In the genomic region with DNA sequence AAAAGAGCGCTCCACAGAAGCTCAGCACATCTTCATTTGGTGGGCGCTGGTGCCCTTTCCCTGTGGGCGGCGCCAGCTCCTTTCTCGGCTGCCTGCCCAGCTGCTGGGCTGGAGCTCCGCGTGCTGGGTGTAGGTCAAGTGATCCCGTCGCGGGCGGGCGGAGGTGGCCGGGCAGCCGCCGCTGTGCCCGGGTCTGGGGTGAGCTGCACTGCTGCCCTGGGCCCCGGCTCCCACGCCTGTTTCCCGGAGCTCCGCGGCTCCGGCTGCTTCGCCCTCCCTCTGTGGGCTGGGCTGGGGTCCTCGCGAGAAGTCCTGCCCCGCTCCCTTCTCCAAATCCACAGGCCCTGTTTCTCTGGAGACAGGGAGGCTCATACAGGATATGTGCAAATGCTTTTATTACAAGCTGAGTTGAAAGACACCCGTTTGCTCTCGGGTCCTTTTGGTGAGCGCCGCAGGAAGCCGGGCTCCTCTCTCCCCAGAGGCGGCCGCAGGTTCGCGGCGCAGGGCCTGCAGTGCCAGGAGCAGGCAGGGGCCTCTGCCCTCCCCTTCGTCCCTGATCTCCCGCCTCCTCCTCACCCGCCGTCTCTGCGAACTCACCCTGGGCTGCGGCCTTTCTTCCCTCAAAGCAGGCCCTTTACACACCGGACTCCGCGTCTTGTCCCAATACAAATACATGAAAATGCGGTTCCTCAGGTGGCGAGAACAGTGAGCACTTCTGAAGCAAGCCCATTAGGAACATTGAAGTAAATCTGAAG, we compare ENCODE assay signal across 8 cellular contexts.
DNase-seq lines count a peak whose midpoint lies in the region; ATAC-seq and TF ChIP-seq lines count a peak whose summit lies in the region.

No MANE protein-coding gene starts in this region.

- intact Hi-C loops in activated T-helper 1 cell treated with anti-CD3 and anti-CD28 coated beads, Interleukin-12 subunit alpha, Interleukin-12 subunit beta, Interleukin-2, Interleukin-4 antibody, amounts not matched to agents 30 ng/mL and 10 ng/mL and 1 ng/mL, durations not matched to agents 14 hours and 24 hours and 36 hours (cut with micrococcal nuclease): no loop called here

- H3K36me3 ChIP-seq in mucosa of rectum (ENCODE audit: control insufficient read depth in 2 of 2, insufficient read depth in 2 of 2, low read length in 2 of 2): no peaks in the 10 kb centered on the region
- no peaks in the 10 kb centered on the region for H3K36me3 ChIP-seq in thoracic aorta

- peaks cover 59% of the 10 kb centered on the region for H3K27me3 Mint-ChIP-seq in activated T-helper 1 cell treated with anti-CD3 and anti-CD28 coated beads, Interleukin-12 subunit alpha, Interleukin-12 subunit beta, Interleukin-2, Interleukin-4 antibody, amounts not matched to agents 30 ng/mL and 10 ng/mL and 1 ng/mL, durations not matched to agents 14 hours and 24 hours and 36 hours (ENCODE audit: insufficient read depth)

- peaks cover 0 to 6% of the 10 kb centered on the region in 2 donors for H3K27me3 ChIP-seq in mucosa of rectum (ENCODE audit: control insufficient read depth in 2 of 2, insufficient read depth in 2 of 2, low read length in 2 of 2)
- H3K27me3 ChIP-seq in thoracic aorta (replicated peaks; ENCODE audit: insufficient read depth): no peaks in the 10 kb centered on the region

- H3K9ac ChIP-seq in mucosa of rectum (ENCODE audit: low read depth in 1 of 2, low read length in 2 of 2): peak overlapping the region; percentile 37 to 49

- H3K27ac ChIP-seq in mucosa of rectum (ENCODE audit: low read depth in 2 of 2, low read length in 2 of 2) (peak overlapping the region in 1 of 2 donors; percentile 23), thoracic aorta (peak overlapping the region; percentile 32 to 77)

- H3K9me3 ChIP-seq in mucosa of rectum (ENCODE audit: control insufficient read depth in 2 of 2, low read length in 2 of 2) (no peaks in the 10 kb centered on the region), thoracic aorta (no peaks in the 10 kb centered on the region)

- H3K36me3 Mint-ChIP-seq in activated T-helper 1 cell treated with anti-CD3 and anti-CD28 coated beads, Interleukin-12 subunit alpha, Interleukin-12 subunit beta, Interleukin-2, Interleukin-4 antibody, amounts not matched to agents 30 ng/mL and 10 ng/mL and 1 ng/mL, durations not matched to agents 14 hours and 24 hours and 36 hours (ENCODE audit: low read depth): no peaks in the 10 kb centered on the region

- no peaks in the 10 kb centered on the region for H3K9me3 Mint-ChIP-seq in activated T-helper 1 cell treated with anti-CD3 and anti-CD28 coated beads, Interleukin-12 subunit alpha, Interleukin-12 subunit beta, Interleukin-2, Interleukin-4 antibody, amounts not matched to agents 30 ng/mL and 10 ng/mL and 1 ng/mL, durations not matched to agents 14 hours and 24 hours and 36 hours

- peak; percentile 73 for DNase-seq in AG08395 (ENCODE audit: low spot score)
- peak; percentile 64 to 75 for DNase-seq in Kasumi-1 (lab: John Stamatoyannopoulos, UW)
- DNase-seq in activated T-helper 1 cell treated with anti-CD3 and anti-CD28 coated beads, Interleukin-12 subunit alpha, Interleukin-12 subunit beta, Interleukin-2, Interleukin-4 antibody, amounts not matched to agents 30 ng/mL and 10 ng/mL and 1 ng/mL, durations not matched to agents 14 hours and 24 hours and 36 hours (ENCODE audit: low spot score): peak; percentile 4
- DNase-seq in fibroblast of gingiva (ENCODE audit: low read depth): peak; percentile 41
- no peak for DNase-seq in thoracic aorta (ENCODE audit: low spot score)
- no peak for DNase-seq in OCI-M2 (lab: John Stamatoyannopoulos, UW; ENCODE audit: unreplicated experiment)

- peak overlapping the region; percentile 64 to 70 for H3K4me3 ChIP-seq in mucosa of rectum (ENCODE audit: low read length in 2 of 2)
- H3K4me3 ChIP-seq in thoracic aorta: peak overlapping the region; percentile 80

- H3K27ac Mint-ChIP-seq in activated T-helper 1 cell treated with anti-CD3 and anti-CD28 coated beads, Interleukin-12 subunit alpha, Interleukin-12 subunit beta, Interleukin-2, Interleukin-4 antibody, amounts not matched to agents 30 ng/mL and 10 ng/mL and 1 ng/mL, durations not matched to agents 14 hours and 24 hours and 36 hours: no peak overlapping the region

- TF ChIP-seq CTCF in thoracic aorta (IDR thresholded peaks at IDR 0.05): no peak

- peak overlapping the region; percentile 80 for H3K4me3 Mint-ChIP-seq in activated T-helper 1 cell treated with anti-CD3 and anti-CD28 coated beads, Interleukin-12 subunit alpha, Interleukin-12 subunit beta, Interleukin-2, Interleukin-4 antibody, amounts not matched to agents 30 ng/mL and 10 ng/mL and 1 ng/mL, durations not matched to agents 14 hours and 24 hours and 36 hours

- peaks cover 15% of the 10 kb centered on the region for H3K4me1 Mint-ChIP-seq in activated T-helper 1 cell treated with anti-CD3 and anti-CD28 coated beads, Interleukin-12 subunit alpha, Interleukin-12 subunit beta, Interleukin-2, Interleukin-4 antibody, amounts not matched to agents 30 ng/mL and 10 ng/mL and 1 ng/mL, durations not matched to agents 14 hours and 24 hours and 36 hours (ENCODE audit: low read depth)

- ATAC-seq in GM19035 (IDR thresholded peaks at IDR 0.05; ENCODE audit: unreplicated experiment) (peak; percentile 61), thoracic aorta (ENCODE audit: insufficient number of reproducible peaks, low FRiP score, low read depth) (peak; percentile 49)

- H3K4me1 ChIP-seq in mucosa of rectum (ENCODE audit: control insufficient read depth in 2 of 2, insufficient read depth in 2 of 2, low read length in 2 of 2): no peaks in the 10 kb centered on the region
- peaks cover 3 to 10% of the 10 kb centered on the region in 2 donors for H3K4me1 ChIP-seq in thoracic aorta (ENCODE audit: control insufficient read depth in 1 of 2, low read depth in 2 of 2)

Comparison
In these comparisons a context has a peak if more than half of its experiments do, and no peak if none do; other contexts are left out.
1. DNase-seq: peak in AG08395 (single experiment), Kasumi-1 (2 of 2), activated T-helper 1 cell treated with anti-CD3 and anti-CD28 coated beads, Interleukin-12 subunit alpha, Interleukin-12 subunit beta, Interleukin-2, Interleukin-4 antibody, amounts not matched to agents 30 ng/mL and 10 ng/mL and 1 ng/mL, durations not matched to agents 14 hours and 24 hours and 36 hours (single experiment) and fibroblast of gingiva (single experiment); none in thoracic aorta (single experiment) and OCI-M2 (single experiment).